Comparison of ENCODE assay signal across 8 cellular contexts in genomic region chr16:74297296-74297665, GRCh38. TPM values are rescaled to one million over a fixed set of nuclear protein-coding genes. Genes with fewer than 3 reads are reported as not detected.
DNase-seq lines count a peak whose midpoint lies in the region; ATAC-seq, FAIRE-seq and TF ChIP-seq lines count a peak whose summit lies in the region.

No MANE protein-coding gene starts in this region.

- DNase-seq in GM03348 (ENCODE audit: low spot score): peak; percentile 71
- no peak for DNase-seq in RWPE2 (ENCODE audit: low spot score)
- DNase-seq in astrocyte of the spinal cord (ENCODE audit: low read depth, low spot score): peak; percentile 12
- no peak for DNase-seq in keratinocyte (ENCODE audit: low read depth, low spot score)
- peak; percentile 48 for DNase-seq in stimulated activated CD4-positive, alpha-beta T cell treated with anti-CD3 and anti-CD28 coated beads, Interleukin-4, amount 100 ng/mL, for 1 hour
- no peak for DNase-seq in NCI-H526 treated with DMSO at 0.1 percent for 48 hours (lab: John Stamatoyannopoulos, UW)
- DNase-seq in Ammon's horn (ENCODE audit: low spot score): no peak

- dilution Hi-C loops in keratinocyte (cut with MboI; ENCODE audit: extremely low pct_ligation_motif_present, low sequenced_read_pairs): no loop called here

- ATAC-seq in HG02610 (IDR thresholded peaks at IDR 0.05; ENCODE audit: unreplicated experiment) (peak; percentile 30), RWPE2 (ENCODE audit: low read depth) (peak; percentile 22; the same call in 1 of the 3 replicates)

- H3K9me1 ChIP-seq in keratinocyte (ENCODE audit: control insufficient read depth, extremely low read depth, insufficient read depth, low read length): no peaks in the 10 kb centered on the region

- H3K9me3 ChIP-seq in RWPE2 (ENCODE audit: severe bottlenecking) (no peaks in the 10 kb centered on the region), keratinocyte (ENCODE audit: control insufficient read depth, low read depth, low read length) (no peaks in the 10 kb centered on the region)

- no peak overlapping the region for H2AFZ ChIP-seq in keratinocyte (ENCODE audit: control insufficient read depth, low read length)

- FAIRE-seq in keratinocyte (lab: Jason Lieb, UNC): no peak

- peak overlapping the region; percentile 73 for H3K27ac ChIP-seq in RWPE2 (ENCODE audit: poor library complexity, severe bottlenecking)
- peak overlapping the region; percentile 97 for H3K27ac ChIP-seq in keratinocyte (ENCODE audit: control insufficient read depth, insufficient read depth, low read length)

- in situ Hi-C loops in astrocyte of the spinal cord (cut with HindIII; ENCODE audit: low sequenced_read_pairs): no loop called here

- TF ChIP-seq CTCF in RWPE2 (IDR thresholded peaks at IDR 0.05; ENCODE audit: poor library complexity, severe bottlenecking): no peak
- TF ChIP-seq CTCF in astrocyte of the spinal cord (IDR thresholded peaks at IDR 0.05; ENCODE audit: low read depth, low read length): no peak
- no peak for TF ChIP-seq CTCF in keratinocyte (optimal IDR thresholded peaks at IDR 0.05 in 1 of 3, IDR thresholded peaks at IDR 0.05 in 1 of 3, conservative IDR thresholded peaks at IDR 0.05 in 1 of 3; ENCODE audit: extremely low read depth in 1 of 3, insufficient read depth in 2 of 3, low read length in 3 of 3)

- H3K4me2 ChIP-seq in keratinocyte (ENCODE audit: control insufficient read depth, extremely low read depth, insufficient read depth, low read depth, low read length): peak overlapping the region; percentile 95

- H3K9ac ChIP-seq in keratinocyte (ENCODE audit: control insufficient read depth, extremely low read depth, insufficient read depth, low read length): peak overlapping the region; percentile 99

- H3K36me3 ChIP-seq in RWPE2 (ENCODE audit: low read depth) (peaks cover 45% of the 10 kb centered on the region), keratinocyte (ENCODE audit: control insufficient read depth in 2 of 2, extremely low read depth in 1 of 2, insufficient read depth in 2 of 2, low read length in 2 of 2) (peaks cover 17 to 32% of the 10 kb centered on the region in 2 experiments)

- peak overlapping the region; percentile 89 for H3K4me3 ChIP-seq in RWPE2 (ENCODE audit: severe bottlenecking)
- H3K4me3 ChIP-seq in astrocyte of the spinal cord (ENCODE audit: low read depth, low read length): peak overlapping the region; percentile 100
- H3K4me3 ChIP-seq in keratinocyte (ENCODE audit: control insufficient read depth in 2 of 3, extremely low read depth in 1 of 3, insufficient read depth in 2 of 3, low read depth in 1 of 3, low read length in 3 of 3): peak overlapping the region; percentile 86 to 97 (median 91)

- H4K20me1 ChIP-seq in keratinocyte (ENCODE audit: control insufficient read depth, extremely low read depth, insufficient read depth, low read length): peaks cover 2% of the 10 kb centered on the region

- peaks cover 45% of the 10 kb centered on the region for H3K79me2 ChIP-seq in keratinocyte (ENCODE audit: control insufficient read depth, insufficient read depth, low read length)

- peaks cover 4% of the 10 kb centered on the region for H3K4me1 ChIP-seq in RWPE2 (ENCODE audit: insufficient read depth, poor library complexity, severe bottlenecking)
- peaks cover 15% of the 10 kb centered on the region for H3K4me1 ChIP-seq in keratinocyte (ENCODE audit: control insufficient read depth, extremely low read depth, insufficient read depth, low read length)

- H3K27me3 ChIP-seq in RWPE2 (ENCODE audit: insufficient read depth, poor library complexity, severe bottlenecking): no peaks in the 10 kb centered on the region
- H3K27me3 ChIP-seq in keratinocyte (ENCODE audit: control insufficient read depth, extremely low read depth, insufficient read depth, low read length): no peaks in the 10 kb centered on the region

RNA-seq across cellular contexts. Expression of gene PSMD7, which starts 0.7 kb away (rescaled TPM):
- polyA plus RNA-seq in keratinocyte: 94.3 to 133 TPM (median 130 TPM) in 3 replicates
- polyA plus RNA-seq in keratinocyte (2011; ENCODE audit: low read depth): 227 TPM
- 90.6 and 134 TPM in 2 replicates for polyA plus RNA-seq in keratinocyte (2011; cell fraction: cytosol; rRNA removed)
- 71.3 and 84.8 TPM in 2 replicates for polyA plus RNA-seq in keratinocyte (2011; cell fraction: nucleus; rRNA removed)
- 131 and 139 TPM in 2 replicates for polyA plus RNA-seq in keratinocyte (2012; ENCODE audit: low replicate concordance)
- 26.9 to 91.9 TPM (median 60.6 TPM) in 3 replicates for polyA minus RNA-seq in keratinocyte
- 83.6 TPM for polyA minus RNA-seq in keratinocyte (2011; cell fraction: cytosol; rRNA and poly(A)+ RNA removed)
- 26.4 and 52.6 TPM in 2 replicates for polyA minus RNA-seq in keratinocyte (2011; cell fraction: nucleus; rRNA and poly(A)+ RNA removed)

Comparison
In these comparisons a context has a peak if more than half of its experiments do, and no peak if none do; other contexts are left out.
1. DNase-seq: peak in GM03348 (single experiment), astrocyte of the spinal cord (single experiment) and stimulated activated CD4-positive, alpha-beta T cell treated with anti-CD3 and anti-CD28 coated beads, Interleukin-4, amount 100 ng/mL, for 1 hour (single experiment); none in RWPE2 (single experiment), keratinocyte (single experiment), NCI-H526 treated with DMSO at 0.1 percent for 48 hours (single experiment) and Ammon's horn (single experiment).
2. Peak in every context shown above with its lines, with median percentiles within 50 percentile points of each other: H3K4me3 ChIP-seq.